ENCODE assay signal across 8 cellular contexts in genomic region chr21:34865922-34866271, GRCh38.
DNase-seq lines count a peak whose midpoint lies in the region; ATAC-seq and TF ChIP-seq lines count a peak whose summit lies in the region.

No MANE protein-coding gene starts in this region.

- 34 to 47% (median 39%) methylated on average over 9 of the region's 9 CpGs for WGBS in spleen, 5 donors
- WGBS in body of pancreas, 2 donors, result 70 to 87% methylated on average over 5 to 9 of the region's 9 CpGs

- no peaks in the 10 kb centered on the region for H3K36me3 ChIP-seq in HUES6 (ENCODE audit: control insufficient read depth, insufficient read depth, low read length)
- H3K36me3 ChIP-seq in spleen, result peaks cover 0 to 82% (median 32%) of the 10 kb centered on the region in 6 donors
- H3K36me3 ChIP-seq in body of pancreas (replicated peaks in 1 of 2; ENCODE audit: insufficient read depth in 1 of 2, low read depth in 2 of 2), result no peaks in the 10 kb centered on the region

- CTCF ChIA-PET in activated naive CD4-positive, alpha-beta T cell treated with anti-CD3 and anti-CD28 coated beads for 36 hours (lab: Charles Lee), result no interaction called here

- no peaks in the 10 kb centered on the region for H3K9me3 Mint-ChIP-seq in activated naive CD4-positive, alpha-beta T cell treated with anti-CD3 and anti-CD28 coated beads for 36 hours

- H3K9me3 ChIP-seq in HUES6 (ENCODE audit: control insufficient read depth, insufficient read depth, low read depth, low read length), result no peaks in the 10 kb centered on the region
- no peaks in the 10 kb centered on the region for H3K9me3 ChIP-seq in spleen
- no peaks in the 10 kb centered on the region for H3K9me3 ChIP-seq in body of pancreas

- TF ChIP-seq CTCF in GM12865 (IDR thresholded peaks at IDR 0.05; ENCODE audit: insufficient read depth, low read depth, low read length, missing control alignments), result no peak
- no peak for TF ChIP-seq CTCF in spleen (IDR thresholded peaks at IDR 0.05 in 8 of 11, conservative IDR thresholded peaks at IDR 0.05 in 3 of 11)
- no peak for TF ChIP-seq CTCF in body of pancreas (IDR thresholded peaks at IDR 0.05)

- DNase-seq in GM12865 (ENCODE audit: low read depth) (peak; percentile 94), spleen (peak; percentile 79), body of pancreas (no peak), KG1 (lab: John Stamatoyannopoulos, UW) (no peak), GM19238 (ENCODE audit: insufficient read length, low spot score) (no peak)
- DNase-seq in activated naive CD4-positive, alpha-beta T cell treated with anti-CD3 and anti-CD28 coated beads for 36 hours, result peak; percentile 76

- H3K4me3 Mint-ChIP-seq in activated naive CD4-positive, alpha-beta T cell treated with anti-CD3 and anti-CD28 coated beads for 36 hours, result no peak overlapping the region

- no peaks in the 10 kb centered on the region for H3K27me3 Mint-ChIP-seq in activated naive CD4-positive, alpha-beta T cell treated with anti-CD3 and anti-CD28 coated beads for 36 hours (ENCODE audit: low read depth)

- H3K4me1 Mint-ChIP-seq in activated naive CD4-positive, alpha-beta T cell treated with anti-CD3 and anti-CD28 coated beads for 36 hours (ENCODE audit: low read depth), result peaks cover 70% of the 10 kb centered on the region

- peak overlapping the region; percentile 46 for H3K9ac ChIP-seq in HUES6 (ENCODE audit: low read length)

- H3K27ac ChIP-seq in HUES6 (ENCODE audit: low read depth, low read length), result no peak overlapping the region; the same call in 1 of the 2 replicates
- peak overlapping the region in 5 of 8 donors; percentile 43 to 79 (median 65) for H3K27ac ChIP-seq in spleen
- H3K27ac ChIP-seq in body of pancreas, result no peak overlapping the region

- intact Hi-C loops in activated naive CD4-positive, alpha-beta T cell treated with anti-CD3 and anti-CD28 coated beads for 36 hours (cut with micrococcal nuclease), result loop anchor here (1.0 kb wide), 2 partner anchors 15 to 59 kb away; no protein-coding TSS in a partner anchor
- intact Hi-C loops in spleen (cut with DNase I; ENCODE audit: low total_unique reads) (no loop called here), body of pancreas (cut with DNase I) (no loop called here)

- H3K4me3 ChIP-seq in GM12865 (ENCODE audit: low read depth, low read length) (no peak overlapping the region), HUES6 (ENCODE audit: low read depth, low read length) (peak overlapping the region; percentile 12; the same call in 1 of the 2 replicates), spleen (peak overlapping the region in 1 of 8 donors; percentile 10), body of pancreas (no peak overlapping the region)

- peaks cover 55% of the 10 kb centered on the region for H3K36me3 Mint-ChIP-seq in activated naive CD4-positive, alpha-beta T cell treated with anti-CD3 and anti-CD28 coated beads for 36 hours (ENCODE audit: low read depth)

- peak overlapping the region; percentile 74 for H3K27ac Mint-ChIP-seq in activated naive CD4-positive, alpha-beta T cell treated with anti-CD3 and anti-CD28 coated beads for 36 hours

- H3K27me3 ChIP-seq in HUES6 (ENCODE audit: control insufficient read depth, insufficient read depth, low read length), result peaks cover 58% of the 10 kb centered on the region
- no peaks in the 10 kb centered on the region for H3K27me3 ChIP-seq in spleen (replicated peaks in 1 of 7)
- H3K27me3 ChIP-seq in body of pancreas, result no peaks in the 10 kb centered on the region

- ATAC-seq in GM21717 (IDR thresholded peaks at IDR 0.05; ENCODE audit: unreplicated experiment) (peak; percentile 88), body of pancreas (no peak)

- TF ChIP-seq POLR2A in spleen (IDR thresholded peaks at IDR 0.05), result no peak
- TF ChIP-seq POLR2A in body of pancreas (IDR thresholded peaks at IDR 0.05), result no peak

- H3K4me1 ChIP-seq in HUES6 (ENCODE audit: control insufficient read depth, insufficient read depth, low read length) (peaks cover 40% of the 10 kb centered on the region), spleen (peaks cover 8 to 56% (median 30%) of the 10 kb centered on the region in 6 donors), body of pancreas (no peaks in the 10 kb centered on the region)

Comparison
In these comparisons a context has a peak if more than half of its experiments do, and no peak if none do; other contexts are left out.
1. DNase-seq: peak in GM12865 (single experiment), activated naive CD4-positive, alpha-beta T cell treated with anti-CD3 and anti-CD28 coated beads for 36 hours (single experiment) and spleen (single experiment); none in body of pancreas (0 of 4), KG1 (single experiment) and GM19238 (single experiment).
2. H3K27ac ChIP-seq: peak in spleen (5 of 8); none in HUES6 (single experiment) and body of pancreas (0 of 4).